8 cellular contexts compared by ENCODE assay signal in genomic region chr1:243598433-243598832, GRCh38.
DNase-seq lines count a peak whose midpoint lies in the region; ATAC-seq, FAIRE-seq and TF ChIP-seq lines count a peak whose summit lies in the region.

No MANE protein-coding gene starts in this region.

- H3K9me3 ChIP-seq in osteoblast (ENCODE audit: low read depth, low read length), result peaks cover 2% of the 10 kb centered on the region

- no peaks in the 10 kb centered on the region for H3K27me3 Mint-ChIP-seq in activated naive CD8-positive, alpha-beta T cell treated with anti-CD3 and anti-CD28 coated beads for 36 hours

- peaks cover 26% of the 10 kb centered on the region for H3K4me1 Mint-ChIP-seq in activated naive CD8-positive, alpha-beta T cell treated with anti-CD3 and anti-CD28 coated beads for 36 hours

- H3K27me3 ChIP-seq in osteoblast (ENCODE audit: insufficient read depth, low read length), result no peaks in the 10 kb centered on the region

- DNase-seq in GM19239 (ENCODE audit: insufficient read length, low spot score), result no peak
- DNase-seq in LHCN-M2 (ENCODE audit: low read depth), result peak; percentile 50
- peak; percentile 26 for DNase-seq in activated naive CD8-positive, alpha-beta T cell treated with anti-CD3 and anti-CD28 coated beads for 36 hours
- DNase-seq in osteoblast (ENCODE audit: insufficient read length, low spot score, missing footprints), result peak; percentile 29
- no peak for DNase-seq in NCI-H2081 treated with DMSO at 0.1 percent for 48 hours (lab: John Stamatoyannopoulos, UW)
- no peak for DNase-seq in cortex of kidney (lab: John Stamatoyannopoulos, UW)

- ATAC-seq in HG03175 (IDR thresholded peaks at IDR 0.05; ENCODE audit: unreplicated experiment), result no peak
- no peak for ATAC-seq in GM19455 (IDR thresholded peaks at IDR 0.05; ENCODE audit: unreplicated experiment)

- no peak for TF ChIP-seq CTCF in osteoblast (IDR thresholded peaks at IDR 0.05; ENCODE audit: extremely low read depth, low read depth, low read length)

- no peak overlapping the region for H3K4me3 Mint-ChIP-seq in activated naive CD8-positive, alpha-beta T cell treated with anti-CD3 and anti-CD28 coated beads for 36 hours

- FAIRE-seq in GM19239 (lab: Jason Lieb, UNC), result peak; percentile 78

- no peak overlapping the region for H3K4me2 ChIP-seq in osteoblast (ENCODE audit: insufficient read depth, low read length)

- peak overlapping the region; percentile 88 for H3K27ac ChIP-seq in osteoblast (ENCODE audit: low read depth, low read length)

- H4K20me1 ChIP-seq in osteoblast (ENCODE audit: insufficient read depth, low read length), result no peaks in the 10 kb centered on the region

- no peaks in the 10 kb centered on the region for H3K79me2 ChIP-seq in osteoblast (ENCODE audit: insufficient read depth, low read length)

- H3K9me3 Mint-ChIP-seq in activated naive CD8-positive, alpha-beta T cell treated with anti-CD3 and anti-CD28 coated beads for 36 hours, result peaks cover 10% of the 10 kb centered on the region

- H3K27ac Mint-ChIP-seq in activated naive CD8-positive, alpha-beta T cell treated with anti-CD3 and anti-CD28 coated beads for 36 hours, result peak overlapping the region; percentile 59

- no peak overlapping the region for H2AFZ ChIP-seq in osteoblast (ENCODE audit: low read length)

- H3K4me3 ChIP-seq in osteoblast (ENCODE audit: insufficient read depth, low read length), result no peak overlapping the region

- H3K4me1 ChIP-seq in osteoblast (ENCODE audit: insufficient read depth, low read length), result peaks cover 28% of the 10 kb centered on the region

- peaks cover 4% of the 10 kb centered on the region for H3K36me3 ChIP-seq in osteoblast (ENCODE audit: insufficient read depth, low read length)

- H3K36me3 Mint-ChIP-seq in activated naive CD8-positive, alpha-beta T cell treated with anti-CD3 and anti-CD28 coated beads for 36 hours, result peaks cover 36% of the 10 kb centered on the region

Comparison
In these comparisons a context has a peak if more than half of its experiments do, and no peak if none do; other contexts are left out.
1. DNase-seq: peak in LHCN-M2 (single experiment), activated naive CD8-positive, alpha-beta T cell treated with anti-CD3 and anti-CD28 coated beads for 36 hours (single experiment) and osteoblast (single experiment); none in GM19239 (single experiment), NCI-H2081 treated with DMSO at 0.1 percent for 48 hours (single experiment) and cortex of kidney (single experiment).